ENCODE assay signal across 8 cellular contexts in the genomic region with DNA sequence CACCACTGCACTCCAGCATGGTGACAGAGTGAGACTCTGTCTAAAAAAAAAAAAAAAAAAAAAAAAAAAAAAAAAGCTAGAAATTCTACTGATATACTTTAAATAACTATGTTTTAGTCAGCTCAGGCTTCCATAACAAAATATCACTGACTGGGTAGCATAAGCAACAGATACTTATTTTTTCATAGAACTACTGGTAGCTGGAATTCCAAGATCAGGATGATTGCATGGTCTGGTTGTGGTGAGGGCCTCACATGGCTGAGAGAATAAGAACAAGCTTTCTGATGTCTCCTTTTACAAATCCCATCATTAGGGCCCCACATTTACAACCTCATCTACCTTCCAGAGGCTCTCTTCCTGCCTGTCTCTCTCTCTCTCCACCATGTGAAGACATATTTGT.
"Had no signal": no experiment of that assay in that cellular context is flagged by ENCODE, and none has a peak within 500 bp of the region (broad histone marks: within the 10 kb centered on the region; RNA-seq: fewer than 3 reads in every experiment).

No MANE protein-coding gene starts in this region.

- H3K4me3 ChIP-seq: HAP-1 had no signal

- ATAC-seq: HCT116, HepG2 had no signal

- H3K4me1 Mint-ChIP-seq: IgD-negative memory B cell had no signal

- H3K4me3 Mint-ChIP-seq: HFFc6, IgD-negative memory B cell had no signal

- H3K27ac ChIP-seq: HL-60 had no signal

- H3K27me3 Mint-ChIP-seq: IgD-negative memory B cell had no signal

- H3K27ac Mint-ChIP-seq: HFFc6, IgD-negative memory B cell had no signal

- DNase-seq: GOT3, H7, HFFc6 had no signal

- H3K9me3 ChIP-seq: HAP-1 had no signal

- H3K4me1 ChIP-seq: HAP-1 had no signal

- H3K36me3 ChIP-seq: HAP-1 had no signal
